In the genomic region with DNA sequence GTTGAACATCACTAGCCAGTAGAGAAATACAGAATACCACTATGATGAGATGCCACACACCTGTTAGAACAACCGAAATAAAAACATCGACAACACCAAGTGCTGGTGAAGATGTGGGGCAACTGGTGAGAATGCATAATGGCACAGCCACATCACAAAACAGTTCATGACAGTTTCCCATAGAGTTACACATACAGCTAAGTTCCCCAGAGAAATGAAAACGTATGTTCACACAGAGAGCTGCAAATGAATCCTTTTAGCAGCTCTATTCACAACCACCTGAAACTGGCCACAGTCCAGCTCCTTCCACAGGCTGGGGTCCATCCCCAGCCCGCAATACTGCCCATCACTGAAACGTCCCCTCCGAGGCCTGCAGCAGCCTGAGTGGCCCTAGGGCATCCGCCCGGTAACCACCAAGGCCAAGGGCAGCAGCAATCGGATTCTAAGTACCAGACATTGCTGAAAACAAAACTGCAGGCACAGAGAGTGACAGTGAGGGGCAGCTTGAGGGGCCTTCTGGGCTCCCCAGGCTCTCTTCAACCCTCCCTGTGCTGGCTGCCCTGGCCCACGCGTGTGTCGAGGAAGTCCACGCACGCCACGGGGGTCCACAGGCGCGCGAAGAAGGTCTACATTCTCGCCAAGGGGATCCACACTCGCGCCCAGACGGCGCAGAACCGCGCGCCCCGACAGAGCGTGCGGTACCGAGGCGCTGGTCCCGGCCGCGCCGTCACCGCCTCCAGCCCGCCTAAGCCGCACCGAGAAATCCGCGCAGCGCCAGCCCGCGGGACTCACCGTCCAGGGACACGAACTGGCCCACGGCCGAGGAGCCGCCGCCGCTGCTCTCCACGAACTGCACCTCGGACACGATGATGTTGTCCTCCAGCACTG, we compare ENCODE assay signal across 8 cellular contexts. TPM values are rescaled to one million over a fixed set of nuclear protein-coding genes. Genes with fewer than 3 reads are reported as not detected.
DNase-seq lines count a peak whose midpoint lies in the region; ATAC-seq and TF ChIP-seq lines count a peak whose summit lies in the region.

No MANE protein-coding gene starts in this region.

- H3K4me1 Mint-ChIP-seq in activated T-helper 1 cell treated with anti-CD3 and anti-CD28 coated beads, Interleukin-12 subunit alpha, Interleukin-12 subunit beta, Interleukin-2, Interleukin-4 antibody, amounts not matched to agents 30 ng/mL and 10 ng/mL and 1 ng/mL, durations not matched to agents 14 hours and 24 hours and 36 hours (ENCODE audit: low read depth): peaks cover 31% of the 10 kb centered on the region
- peaks cover 2% of the 10 kb centered on the region for H3K4me1 Mint-ChIP-seq in glutamatergic neuron (ENCODE audit: low read depth, unreplicated experiment)

- peaks cover 6% of the 10 kb centered on the region for H3K36me3 Mint-ChIP-seq in activated T-helper 1 cell treated with anti-CD3 and anti-CD28 coated beads, Interleukin-12 subunit alpha, Interleukin-12 subunit beta, Interleukin-2, Interleukin-4 antibody, amounts not matched to agents 30 ng/mL and 10 ng/mL and 1 ng/mL, durations not matched to agents 14 hours and 24 hours and 36 hours (ENCODE audit: low read depth)
- peaks cover 8% of the 10 kb centered on the region for H3K36me3 Mint-ChIP-seq in glutamatergic neuron (ENCODE audit: unreplicated experiment)

- intact Hi-C loops in activated T-helper 1 cell treated with anti-CD3 and anti-CD28 coated beads, Interleukin-12 subunit alpha, Interleukin-12 subunit beta, Interleukin-2, Interleukin-4 antibody, amounts not matched to agents 30 ng/mL and 10 ng/mL and 1 ng/mL, durations not matched to agents 14 hours and 24 hours and 36 hours (cut with micrococcal nuclease): loop anchor here (2.0 to 10.0 kb wide), 5 partner anchors 52 to 547 kb away; partner anchors contain the start of genes BTBD6, NUDT14 and SIVA1

- peak; percentile 9 for ATAC-seq in GM21423 (IDR thresholded peaks at IDR 0.05; ENCODE audit: unreplicated experiment)

- peaks cover 4% of the 10 kb centered on the region for H3K27me3 Mint-ChIP-seq in activated T-helper 1 cell treated with anti-CD3 and anti-CD28 coated beads, Interleukin-12 subunit alpha, Interleukin-12 subunit beta, Interleukin-2, Interleukin-4 antibody, amounts not matched to agents 30 ng/mL and 10 ng/mL and 1 ng/mL, durations not matched to agents 14 hours and 24 hours and 36 hours (ENCODE audit: insufficient read depth)
- H3K27me3 Mint-ChIP-seq in glutamatergic neuron (ENCODE audit: unreplicated experiment): peaks cover 8% of the 10 kb centered on the region

- peak overlapping the region; percentile 91 for H3K4me3 Mint-ChIP-seq in activated T-helper 1 cell treated with anti-CD3 and anti-CD28 coated beads, Interleukin-12 subunit alpha, Interleukin-12 subunit beta, Interleukin-2, Interleukin-4 antibody, amounts not matched to agents 30 ng/mL and 10 ng/mL and 1 ng/mL, durations not matched to agents 14 hours and 24 hours and 36 hours
- peak overlapping the region; percentile 89 for H3K4me3 Mint-ChIP-seq in glutamatergic neuron (ENCODE audit: unreplicated experiment)

- no peaks in the 10 kb centered on the region for H3K9me3 Mint-ChIP-seq in activated T-helper 1 cell treated with anti-CD3 and anti-CD28 coated beads, Interleukin-12 subunit alpha, Interleukin-12 subunit beta, Interleukin-2, Interleukin-4 antibody, amounts not matched to agents 30 ng/mL and 10 ng/mL and 1 ng/mL, durations not matched to agents 14 hours and 24 hours and 36 hours
- H3K9me3 Mint-ChIP-seq in glutamatergic neuron (ENCODE audit: unreplicated experiment): peaks cover 17% of the 10 kb centered on the region

- H3K27ac Mint-ChIP-seq in activated T-helper 1 cell treated with anti-CD3 and anti-CD28 coated beads, Interleukin-12 subunit alpha, Interleukin-12 subunit beta, Interleukin-2, Interleukin-4 antibody, amounts not matched to agents 30 ng/mL and 10 ng/mL and 1 ng/mL, durations not matched to agents 14 hours and 24 hours and 36 hours: peak overlapping the region; percentile 91
- peak overlapping the region; percentile 85 for H3K27ac Mint-ChIP-seq in glutamatergic neuron (ENCODE audit: unreplicated experiment)

- DNase-seq in EH (ENCODE audit: low read depth) (peak; percentile 26), HT-29 (ENCODE audit: low spot score) (peak; percentile 9), glutamatergic neuron (peak; percentile 50), retinal pigment epithelial cell (ENCODE audit: low read depth) (no peak), ureter (ENCODE audit: low spot score) (no peak), ACHN (no peak)
- DNase-seq in activated T-helper 1 cell treated with anti-CD3 and anti-CD28 coated beads, Interleukin-12 subunit alpha, Interleukin-12 subunit beta, Interleukin-2, Interleukin-4 antibody, amounts not matched to agents 30 ng/mL and 10 ng/mL and 1 ng/mL, durations not matched to agents 14 hours and 24 hours and 36 hours (ENCODE audit: low spot score): peak; percentile 24

- no peak for TF ChIP-seq CTCF in glutamatergic neuron (IDR thresholded peaks at IDR 0.05; ENCODE audit: partially characterized antibody, unreplicated experiment)
- TF ChIP-seq CTCF in retinal pigment epithelial cell (conservative IDR thresholded peaks at IDR 0.05; ENCODE audit: low read depth, low read length): no peak

- H3K4me3 ChIP-seq in retinal pigment epithelial cell (ENCODE audit: low read length): peak overlapping the region; percentile 71

- in situ Hi-C loops in ACHN (cut with HindIII; ENCODE audit: low pct_ligation_motif_present, low pct_unique_long_range_greater_than_20kb, low sequenced_read_pairs): no loop called here

RNA-seq across cellular contexts. Expression of gene BRF1, which starts 0.9 kb away (rescaled TPM):
- 46.6 and 50.2 TPM in 2 replicates for total RNA-seq in HT-29 (2014; rRNA removed; shearing (Covaris generic))
- 46.1 and 46.9 TPM in 2 replicates for total RNA-seq in activated T-helper 1 cell treated with anti-CD3 and anti-CD28 coated beads, Interleukin-12 subunit alpha, Interleukin-12 subunit beta, Interleukin-2, Interleukin-4 antibody, amounts not matched to agents 30 ng/mL and 10 ng/mL and 1 ng/mL, durations not matched to agents 14 hours and 24 hours and 36 hours
- total RNA-seq in glutamatergic neuron (ENCODE audit: unreplicated experiment) (54.6 TPM), ureter (48.7 TPM)

RNA-seq across cellular contexts. Expression of gene PACS2, which starts 14.7 kb away (rescaled TPM):
- total RNA-seq in HT-29 (2014; rRNA removed; shearing (Covaris generic)): 65.6 and 65.7 TPM in 2 replicates
- 28.2 and 32.3 TPM in 2 replicates for total RNA-seq in activated T-helper 1 cell treated with anti-CD3 and anti-CD28 coated beads, Interleukin-12 subunit alpha, Interleukin-12 subunit beta, Interleukin-2, Interleukin-4 antibody, amounts not matched to agents 30 ng/mL and 10 ng/mL and 1 ng/mL, durations not matched to agents 14 hours and 24 hours and 36 hours
- total RNA-seq in glutamatergic neuron (ENCODE audit: unreplicated experiment): 263 TPM
- 101 TPM for total RNA-seq in ureter

RNA-seq across cellular contexts. Expression of gene BTBD6, which starts 51.6 kb away (rescaled TPM):
- 65.8 and 72.3 TPM in 2 replicates for total RNA-seq in HT-29 (2014; rRNA removed; shearing (Covaris generic))
- 41.1 and 41.9 TPM in 2 replicates for total RNA-seq in activated T-helper 1 cell treated with anti-CD3 and anti-CD28 coated beads, Interleukin-12 subunit alpha, Interleukin-12 subunit beta, Interleukin-2, Interleukin-4 antibody, amounts not matched to agents 30 ng/mL and 10 ng/mL and 1 ng/mL, durations not matched to agents 14 hours and 24 hours and 36 hours
- 36.3 TPM for total RNA-seq in glutamatergic neuron (ENCODE audit: unreplicated experiment)
- total RNA-seq in ureter: 36.3 TPM

Comparison
In these comparisons a context has a peak if more than half of its experiments do, and no peak if none do; other contexts are left out.
1. DNase-seq: peak in EH (single experiment), HT-29 (single experiment), activated T-helper 1 cell treated with anti-CD3 and anti-CD28 coated beads, Interleukin-12 subunit alpha, Interleukin-12 subunit beta, Interleukin-2, Interleukin-4 antibody, amounts not matched to agents 30 ng/mL and 10 ng/mL and 1 ng/mL, durations not matched to agents 14 hours and 24 hours and 36 hours (single experiment) and glutamatergic neuron (single experiment); none in retinal pigment epithelial cell (single experiment), ureter (single experiment) and ACHN (single experiment).